ENCODE assay signal across 32 cellular contexts in the genomic region with DNA sequence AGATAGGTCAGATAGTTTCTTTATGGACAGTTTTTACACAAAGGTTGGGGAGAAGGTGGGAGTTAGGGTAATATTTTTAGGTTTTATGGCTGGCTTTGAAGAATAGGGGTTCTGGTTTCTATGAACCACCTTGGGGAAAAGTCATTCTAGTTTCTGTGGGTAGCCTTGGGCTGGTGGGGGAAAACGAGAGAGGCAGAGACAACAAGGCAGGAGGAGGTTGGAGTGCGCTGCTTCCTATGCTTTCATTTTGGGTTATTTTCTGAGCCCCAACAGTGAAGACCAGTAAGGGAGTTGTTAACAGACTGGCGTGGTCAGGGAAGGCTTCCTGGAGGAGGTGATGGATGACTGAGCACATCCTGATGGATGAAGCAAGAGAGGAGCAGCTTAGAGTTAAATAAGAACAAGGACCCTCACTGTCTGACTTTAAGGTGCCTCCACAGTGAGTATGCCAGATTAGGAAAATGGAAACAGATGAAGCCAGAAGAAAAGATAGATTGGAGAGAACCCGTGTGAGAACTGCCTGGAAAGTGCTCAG.
"Had no signal": no experiment of that assay in that cellular context is flagged by ENCODE, and none has a peak within 500 bp of the region (broad histone marks: within the 10 kb centered on the region; RNA-seq: fewer than 3 reads in every experiment).

No MANE protein-coding gene starts in this region.

- DNase-seq: activated B cell treated with CpG ODN at 0.5 μM for 24 hours; activated CD4-positive, alpha-beta T cell treated with anti-CD3 and anti-CD28 coated beads for 48 hours; activated CD4-positive, alpha-beta T cell treated with anti-CD3 and anti-CD28 coated beads, Interleukin-2, amount 50 U/mL, for 1 hour; activated CD4-positive, alpha-beta T cell treated with anti-CD3 and anti-CD28 coated beads, Interleukin-2, amount 50 U/mL, for 48 hours; activated CD8-positive, alpha-beta memory T cell treated with anti-CD3 and anti-CD28 coated beads for 24 hours; activated CD8-positive, alpha-beta T cell treated with anti-CD3 and anti-CD28 coated beads for 36 hours; activated effector memory CD4-positive, alpha-beta T cell treated with anti-CD3 and anti-CD28 coated beads, Interleukin-2, amount 50 U/mL, for 16 hours; activated naive CD4-positive, alpha-beta T cell; activated naive CD4-positive, alpha-beta T cell treated with anti-CD3 and anti-CD28 coated beads, Interleukin-2, amount 10 ng/mL, durations not matched to agents 7 days and 5 days; activated naive CD8-positive, alpha-beta T cell treated with anti-CD3 and anti-CD28 coated beads, Interleukin-2, amount 10 ng/mL, durations not matched to agents 7 days and 5 days; activated T-cell treated with anti-CD3 and anti-CD28 coated beads, Interleukin-2, amount 50 U/mL, for 4 hours; central memory CD4-positive, alpha-beta T cell; cerebellar nuclear complex; colonic mucosa; dorsolateral prefrontal cortex; effector memory CD4-positive, alpha-beta T cell; endodermal cell; foreskin fibroblast; T-helper 1 cell; T-helper 17 cell; T1000; WERI-Rb-1 had no signal

- H3K4me3 Mint-ChIP-seq: activated B cell treated with CpG ODN at 0.5 μM for 24 hours; activated CD8-positive, alpha-beta T cell treated with anti-CD3 and anti-CD28 coated beads for 36 hours; activated naive CD4-positive, alpha-beta T cell treated with anti-CD3 and anti-CD28 coated beads, Interleukin-2, amount 10 ng/mL, durations not matched to agents 7 days and 5 days; activated naive CD8-positive, alpha-beta T cell treated with anti-CD3 and anti-CD28 coated beads, Interleukin-2, amount 10 ng/mL, durations not matched to agents 7 days and 5 days; activated T-cell treated with anti-CD3 and anti-CD28 coated beads, Interleukin-2, amount 50 U/mL, for 4 hours; brain; endodermal cell; T-helper 17 cell; T-helper 2 cell treated with Interferon-gamma antibody and Interleukin-4, amounts not matched to agents 5 μg/mL and 100 μg/mL, for 36 hours had no signal

- H3K9me3 Mint-ChIP-seq: activated B cell treated with CpG ODN at 0.5 μM for 24 hours; activated CD8-positive, alpha-beta T cell treated with anti-CD3 and anti-CD28 coated beads for 36 hours; activated naive CD4-positive, alpha-beta T cell treated with anti-CD3 and anti-CD28 coated beads, Interleukin-2, amount 10 ng/mL, durations not matched to agents 7 days and 5 days; activated naive CD4-positive, alpha-beta T cell treated with anti-CD3 and anti-CD28 coated beads, Interleukin-2, amount 50 U/mL, for 72 hours; activated naive CD8-positive, alpha-beta T cell treated with anti-CD3 and anti-CD28 coated beads, Interleukin-2, amount 10 ng/mL, durations not matched to agents 7 days and 5 days; activated T-cell treated with anti-CD3 and anti-CD28 coated beads, Interleukin-2, amount 50 U/mL, for 4 hours; activated T-helper 2 cell treated with anti-CD3 and anti-CD28 coated beads, Interferon-gamma antibody, Interleukin-2, Interleukin-4, amounts not matched to agents 10 μg/mL and 5 μg/mL and 100 μg/mL, durations not matched to agents 14 hours and 24 hours and 36 hours; endodermal cell; T-helper 2 cell treated with Interferon-gamma antibody and Interleukin-4, amounts not matched to agents 5 μg/mL and 100 μg/mL, for 36 hours had no signal

- H3K4me1 ChIP-seq: ascending aorta, breast epithelium, colonic mucosa had no signal

- H3K36me3 Mint-ChIP-seq: activated naive CD4-positive, alpha-beta T cell treated with anti-CD3 and anti-CD28 coated beads, Interleukin-2, amount 10 ng/mL, durations not matched to agents 7 days and 5 days; activated naive CD4-positive, alpha-beta T cell treated with anti-CD3 and anti-CD28 coated beads, Interleukin-2, amount 50 U/mL, for 72 hours; activated naive CD8-positive, alpha-beta T cell treated with anti-CD3 and anti-CD28 coated beads, Interleukin-2, amount 10 ng/mL, durations not matched to agents 7 days and 5 days; brain had no signal

- H3K36me3 ChIP-seq: ascending aorta, breast epithelium, cardiac muscle cell, colonic mucosa, WERI-Rb-1 had no signal

- H3K9me3 ChIP-seq: ascending aorta, breast epithelium, colonic mucosa had no signal

- H3K27me3 ChIP-seq: ascending aorta, breast epithelium, cardiac muscle cell, colonic mucosa, dorsolateral prefrontal cortex had no signal

- H3K4me1 Mint-ChIP-seq: activated B cell treated with CpG ODN at 0.5 μM for 24 hours; activated naive CD4-positive, alpha-beta T cell treated with anti-CD3 and anti-CD28 coated beads, Interleukin-2, amount 10 ng/mL, durations not matched to agents 7 days and 5 days; activated naive CD8-positive, alpha-beta T cell treated with anti-CD3 and anti-CD28 coated beads, Interleukin-2, amount 10 ng/mL, durations not matched to agents 7 days and 5 days had no signal

- H3K27me3 Mint-ChIP-seq: T-helper 17 cell had no signal

- ATAC-seq: activated CD4-positive, CD25-positive, alpha-beta regulatory T cell treated with anti-CD3 and anti-CD28 coated beads, Interleukin-2, amount 50 U/mL, for 24 hours; activated CD8-positive, alpha-beta T cell treated with anti-CD3 and anti-CD28 coated beads for 36 hours; activated naive CD4-positive, alpha-beta T cell treated with anti-CD3 and anti-CD28 coated beads, Interleukin-2, amount 50 U/mL, for 72 hours; activated T-cell treated with anti-CD3 and anti-CD28 coated beads, Interleukin-2, amount 50 U/mL, for 4 hours; esophagus mucosa; T-helper 17 cell had no signal

- H3K27ac ChIP-seq: ascending aorta, breast epithelium, cardiac muscle cell, colonic mucosa, dorsolateral prefrontal cortex, WERI-Rb-1 had no signal

- H3K27ac Mint-ChIP-seq: activated B cell treated with CpG ODN at 0.5 μM for 24 hours; activated CD8-positive, alpha-beta T cell treated with anti-CD3 and anti-CD28 coated beads for 36 hours; activated naive CD4-positive, alpha-beta T cell treated with anti-CD3 and anti-CD28 coated beads, Interleukin-2, amount 10 ng/mL, durations not matched to agents 7 days and 5 days; activated naive CD4-positive, alpha-beta T cell treated with anti-CD3 and anti-CD28 coated beads, Interleukin-2, amount 50 U/mL, for 72 hours; activated naive CD8-positive, alpha-beta T cell treated with anti-CD3 and anti-CD28 coated beads, Interleukin-2, amount 10 ng/mL, durations not matched to agents 7 days and 5 days; activated T-helper 2 cell treated with anti-CD3 and anti-CD28 coated beads, Interferon-gamma antibody, Interleukin-2, Interleukin-4, amounts not matched to agents 10 μg/mL and 5 μg/mL and 100 μg/mL, durations not matched to agents 14 hours and 24 hours and 36 hours; brain; endodermal cell; T-helper 17 cell; T-helper 2 cell treated with Interferon-gamma antibody and Interleukin-4, amounts not matched to agents 5 μg/mL and 100 μg/mL, for 36 hours had no signal

- FAIRE-seq: frontal cortex had no signal

- H3K4me3 ChIP-seq: ascending aorta, breast epithelium, cardiac muscle cell, colonic mucosa, dorsolateral prefrontal cortex had no signal
